In the genomic region with DNA sequence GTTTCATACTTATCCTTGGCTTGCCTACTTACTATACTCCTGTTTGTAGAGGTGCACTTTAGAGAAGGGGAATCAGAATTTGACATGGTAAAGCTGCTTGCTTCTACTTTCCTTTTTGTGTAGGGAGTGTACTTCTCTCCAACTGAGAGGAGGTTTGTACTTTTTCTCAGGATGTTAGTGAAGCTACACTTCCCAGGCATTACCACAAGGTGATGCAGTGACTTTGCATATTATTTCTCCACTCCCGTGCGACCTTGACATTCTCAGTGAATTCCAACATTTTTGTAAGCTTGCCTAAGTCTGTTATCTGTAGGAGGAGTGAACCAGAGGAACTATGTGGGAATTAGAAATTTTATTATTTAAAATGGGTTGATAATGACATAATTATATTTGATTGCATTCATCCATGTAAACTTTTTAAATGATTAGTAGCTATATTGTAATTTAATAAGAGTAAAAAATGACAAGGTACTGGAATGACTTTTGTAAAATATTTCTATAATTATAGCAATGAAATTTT, we compare ENCODE assay signal across 8 cellular contexts. TPM values are rescaled to one million over a fixed set of nuclear protein-coding genes. Genes with fewer than 3 reads are reported as not detected.
DNase-seq lines count a peak whose midpoint lies in the region; ATAC-seq, FAIRE-seq and TF ChIP-seq lines count a peak whose summit lies in the region.

No MANE protein-coding gene starts in this region.

- H2AFZ ChIP-seq in OCI-LY7 (ENCODE audit: low read length): no peak overlapping the region
- no peak overlapping the region for H2AFZ ChIP-seq in H1 (ENCODE audit: low read length)
- H2AFZ ChIP-seq in neural cell (ENCODE audit: low read depth, low read length): no peak overlapping the region

- H3K23me2 ChIP-seq in H1 (ENCODE audit: low read depth, low read length): no peaks in the 10 kb centered on the region; the same call in 1 of the 2 replicates

- H3K23ac ChIP-seq in H1 (ENCODE audit: insufficient read length): no peak overlapping the region

- peaks cover 16% of the 10 kb centered on the region for H3K4me1 ChIP-seq in Caco-2
- H3K4me1 ChIP-seq in OCI-LY7 (ENCODE audit: insufficient read depth, low read length, poor library complexity, severe bottlenecking): peaks cover 10% of the 10 kb centered on the region
- peaks cover 0 to 4% (median 1%) of the 10 kb centered on the region in 4 experiments; a peak in 2 of 7 replicates for H3K4me1 ChIP-seq in H1 (replicated peaks in 1 of 4; ENCODE audit: control insufficient read depth in 3 of 4, insufficient read depth in 4 of 4, low read length in 3 of 4)

- no peak overlapping the region for H3K18ac ChIP-seq in H1 (ENCODE audit: extremely low read depth, low read length)

- H3K14ac ChIP-seq in H1 (ENCODE audit: insufficient read length): no peak overlapping the region

- peaks cover 9% of the 10 kb centered on the region for H4K20me1 ChIP-seq in OCI-LY7 (ENCODE audit: insufficient read depth, low read length)
- H4K20me1 ChIP-seq in H1 (replicated peaks in 1 of 2; ENCODE audit: control insufficient read depth in 1 of 2, insufficient read depth in 2 of 2, low read length in 2 of 2): peaks cover 2 to 3% of the 10 kb centered on the region in 2 experiments
- H4K20me1 ChIP-seq in neural cell (ENCODE audit: insufficient read depth): no peaks in the 10 kb centered on the region

- no peak overlapping the region for H2BK5ac ChIP-seq in H1 (ENCODE audit: low read depth, low read length)

- H3K9me2 ChIP-seq in OCI-LY7 (ENCODE audit: insufficient read depth, low read length) (no peaks in the 10 kb centered on the region), neural cell (ENCODE audit: insufficient read depth, low read length) (no peaks in the 10 kb centered on the region)

- peak overlapping the region; percentile 20 for H3K4me3 Mint-ChIP-seq in Caco-2 (ENCODE audit: unreplicated experiment)

- H3K9ac ChIP-seq in H1 (replicated peaks in 1 of 4; ENCODE audit: extremely low read depth in 1 of 4, low read depth in 3 of 4, low read length in 3 of 4): no peak overlapping the region; a peak in 1 of 7 replicates
- H3K9ac ChIP-seq in neural cell (ENCODE audit: low read length): no peak overlapping the region

- POLR2A ChIA-PET in Caco-2 (lab: Charles Lee): no interaction called here
- POLR2A ChIA-PET in OCI-LY7 (lab: Charles Lee): interaction anchor here (0.9 to 1.6 kb wide), 3 partner anchors 28 to 281 kb away, joined by 3 to 5 read pairs (median 4); no protein-coding TSS in a partner anchor
- POLR2A ChIA-PET in H1 (lab: Charles Lee; ENCODE audit: partially characterized antibody): no interaction called here

- no peaks in the 10 kb centered on the region for H3K27me3 ChIP-seq in Caco-2 (replicated peaks; ENCODE audit: control insufficient read depth, insufficient read depth, low read length)
- peaks cover 0 to 1% (median 0%) of the 10 kb centered on the region in 4 experiments; a peak in 1 of 7 replicates for H3K27me3 ChIP-seq in H1 (replicated peaks in 1 of 4; ENCODE audit: control insufficient read depth in 3 of 4, extremely low read depth in 1 of 4, insufficient read depth in 3 of 4, low read length in 3 of 4)
- H3K27me3 ChIP-seq in neural cell (ENCODE audit: insufficient read depth, low read depth, low read length): no peaks in the 10 kb centered on the region

- no peaks in the 10 kb centered on the region for H3K79me1 ChIP-seq in H1 (ENCODE audit: low read depth, low read length)

- H4K8ac ChIP-seq in H1 (ENCODE audit: extremely low read depth, insufficient read depth, low read length): no peak overlapping the region

- TF ChIP-seq POLR2A in H1 (IDR thresholded peaks at IDR 0.05; ENCODE audit: control extremely low read depth in 1 of 2, low read depth in 2 of 2, low read length in 2 of 2): no peak

- WGBS in H1 (ENCODE audit: extremely low coverage in 1 of 2, insufficient coverage in 1 of 2, insufficient read length in 1 of 2, insufficient replicate concordance in 2 of 2, low coverage in 1 of 2, low lambda C conversion rate in 2 of 2, missing lambda C conversion rate in 1 of 2), 2 experiments: 40% methylated on average over 2 of the region's 2 CpGs; no CpG with 5 or more reads in 1 of the 2 experiments

- H3K56ac ChIP-seq in H1 (replicated peaks; ENCODE audit: insufficient read length, low read depth, low read length): no peak overlapping the region

- CTCF ChIA-PET in Caco-2 (lab: Charles Lee): interaction anchor here (0.7 to 2.0 kb wide), 8 partner anchors 19 to 549 kb away, joined by 3 to 30 read pairs (median 4); a partner anchor contains a TSS
- CTCF ChIA-PET in OCI-LY7 (lab: Charles Lee; ENCODE audit: unreplicated experiment): interaction anchor here (0.9 kb wide), 1 partner anchor 58 kb away, joined by 3 read pairs; no protein-coding TSS in a partner anchor
- CTCF ChIA-PET in H1 (lab: Charles Lee; ENCODE audit: partially characterized antibody): interaction anchor here (0.5 to 2.2 kb wide), 18 partner anchors 17 to 518 kb away, joined by 3 to 12 read pairs (median 4); no protein-coding TSS in a partner anchor

- H3K9me3 Mint-ChIP-seq in Caco-2 (ENCODE audit: unreplicated experiment): no peaks in the 10 kb centered on the region

- ATAC-seq in HG02973 (IDR thresholded peaks at IDR 0.05; ENCODE audit: unreplicated experiment) (no peak), GM18868 (IDR thresholded peaks at IDR 0.05; ENCODE audit: unreplicated experiment) (no peak)

- TF ChIP-seq EP300 in H1 (IDR thresholded peaks at IDR 0.05; ENCODE audit: borderline replicate concordance in 1 of 2, low read depth in 2 of 2, low read length in 2 of 2): no peak
- TF ChIP-seq EP300 in neural cell (conservative IDR thresholded peaks at IDR 0.05; ENCODE audit: poor library complexity, severe bottlenecking): no peak

- no peaks in the 10 kb centered on the region for H3K27me3 Mint-ChIP-seq in Caco-2 (ENCODE audit: insufficient read depth, unreplicated experiment)

- no peak overlapping the region for H2BK12ac ChIP-seq in H1 (ENCODE audit: low read depth, low read length)

- H2BK120ac ChIP-seq in H1 (replicated peaks; ENCODE audit: low read depth, low read length): no peak overlapping the region

- H2BK15ac ChIP-seq in H1 (ENCODE audit: low read length): no peak overlapping the region

- FAIRE-seq in H1 (lab: Jason Lieb, UNC): peak; percentile 92

- no peak overlapping the region for H4K5ac ChIP-seq in H1 (ENCODE audit: insufficient read length, low read depth, low read length)

- TF ChIP-seq RAD21 in H1 (IDR thresholded peaks at IDR 0.05 in 1 of 2, conservative IDR thresholded peaks at IDR 0.05 in 1 of 2; ENCODE audit: low read depth in 2 of 2, low read length in 2 of 2) (peak; percentile 72 to 75), neural cell (conservative IDR thresholded peaks at IDR 0.05) (peak; percentile 75)

- H2BK20ac ChIP-seq in H1 (ENCODE audit: low read length): no peak overlapping the region

- H3K27ac ChIP-seq in OCI-LY7 (ENCODE audit: low read depth, low read length, poor library complexity, severe bottlenecking): no peak overlapping the region
- H3K27ac ChIP-seq in H1 (ENCODE audit: low read depth, low read length): no peak overlapping the region
- no peak overlapping the region for H3K27ac ChIP-seq in neural cell (ENCODE audit: low read length)

- H3K36me3 Mint-ChIP-seq in Caco-2 (ENCODE audit: insufficient read depth, unreplicated experiment): peaks cover 34% of the 10 kb centered on the region

- H3K79me2 ChIP-seq in OCI-LY7 (ENCODE audit: insufficient read depth, low read depth, low read length) (peaks cover 53% of the 10 kb centered on the region), H1 (ENCODE audit: control insufficient read depth in 1 of 2, insufficient read depth in 2 of 2, low read length in 2 of 2) (peaks cover 0 to 63% of the 10 kb centered on the region in 2 experiments; a peak in 3 of 4 replicates), neural cell (replicated peaks; ENCODE audit: insufficient read depth, low read length) (peaks cover 46% of the 10 kb centered on the region)

- H3F3A ChIP-seq in neural cell (ENCODE audit: insufficient read depth, low read length, poor library complexity, severe bottlenecking): no peaks in the 10 kb centered on the region

- peak; percentile 52 to 61 for DNase-seq in Caco-2
- peak; percentile 98 for DNase-seq in H4 (ENCODE audit: low spot score)
- peak; percentile 36 for DNase-seq in OCI-LY7 (ENCODE audit: low spot score)
- no peak for DNase-seq in H1 (ENCODE audit: low read depth in 1 of 2, low spot score in 2 of 2)
- no peak for DNase-seq in activated gamma-delta T cell treated with Interleukin-2 at 50 U/mL for 16 hours

- BruUV-seq in Caco-2 (replicated peaks; lab: Mats Ljungman, UMichigan) (no TSS peak), OCI-LY7 (replicated peaks; lab: Mats Ljungman, UMichigan) (no TSS peak)

- peak overlapping the region; percentile 36 for H3K27ac Mint-ChIP-seq in Caco-2 (ENCODE audit: unreplicated experiment)

- peak; percentile 61 to 81 for TF ChIP-seq CTCF in Caco-2 (IDR thresholded peaks at IDR 0.05; ENCODE audit: insufficient read depth in 1 of 2, low read depth in 1 of 2, low read length in 1 of 2, severe bottlenecking in 1 of 2, unreplicated experiment in 1 of 2)
- peak; percentile 74 for TF ChIP-seq CTCF in OCI-LY7 (conservative IDR thresholded peaks at IDR 0.05; ENCODE audit: low read length)
- peak in 2 of 3 experiments; percentile 54 to 80; a peak in 2 of 4 replicates for TF ChIP-seq CTCF in H1 (IDR thresholded peaks at IDR 0.05; ENCODE audit: control extremely low read depth in 1 of 3, insufficient read depth in 1 of 3, low read depth in 1 of 3, low read length in 3 of 3)
- TF ChIP-seq CTCF in neural cell (IDR thresholded peaks at IDR 0.05; ENCODE audit: poor library complexity, severe bottlenecking): peak; percentile 74

- intact Hi-C loops in Caco-2 (cut with micrococcal nuclease; ENCODE audit: unreplicated experiment): loop anchor here (1.0 to 10.0 kb wide), 4 partner anchors 29 to 280 kb away; no protein-coding TSS in a partner anchor
- intact Hi-C loops in OCI-LY7 (cut with micrococcal nuclease; ENCODE audit: unreplicated experiment): no loop called here

- no peak overlapping the region for H2AK5ac ChIP-seq in H1 (ENCODE audit: low read depth, low read length)

- H3K4me2 ChIP-seq in OCI-LY7 (ENCODE audit: low read length) (peak overlapping the region; percentile 39; the same call in 1 of the 2 replicates), H1 (ENCODE audit: insufficient read depth in 1 of 2, low read depth in 2 of 2, low read length in 2 of 2) (peak overlapping the region; percentile 22 to 32; a peak in 2 of 4 replicates), neural cell (ENCODE audit: low read length) (no peak overlapping the region)

- no peak overlapping the region for H4K91ac ChIP-seq in H1 (replicated peaks; ENCODE audit: insufficient read length, low read length)

- H3K9me3 ChIP-seq in Caco-2 (no peaks in the 10 kb centered on the region), OCI-LY7 (ENCODE audit: low read length) (no peaks in the 10 kb centered on the region), H1 (ENCODE audit: insufficient read depth in 2 of 2, low read depth in 1 of 2, low read length in 1 of 2) (no peaks in the 10 kb centered on the region), neural cell (ENCODE audit: low read length) (no peaks in the 10 kb centered on the region)

- H3K4ac ChIP-seq in H1 (replicated peaks; ENCODE audit: insufficient read length, low read depth, low read length): no peak overlapping the region

- H3K36me3 ChIP-seq in Caco-2 (ENCODE audit: control insufficient read depth, insufficient read depth, low read length) (no peaks in the 10 kb centered on the region), OCI-LY7 (ENCODE audit: insufficient read depth, low read length) (peaks cover 18% of the 10 kb centered on the region), H1 (ENCODE audit: control insufficient read depth in 2 of 4, insufficient read depth in 4 of 4, low read length in 3 of 4) (peaks cover 0 to 13% (median 5%) of the 10 kb centered on the region in 4 experiments; a peak in 2 of 8 replicates), neural cell (ENCODE audit: insufficient read depth, low read length) (peaks cover 11% of the 10 kb centered on the region)

- H3K4me1 Mint-ChIP-seq in Caco-2 (ENCODE audit: low read depth, unreplicated experiment): peaks cover 7% of the 10 kb centered on the region

- H3K4me3 ChIP-seq in Caco-2 (ENCODE audit: low read depth, low read length): no peak overlapping the region
- H3K4me3 ChIP-seq in OCI-LY7 (ENCODE audit: low read depth, low read length, poor library complexity, severe bottlenecking): no peak overlapping the region
- H3K4me3 ChIP-seq in H1 (ENCODE audit: extremely low read depth in 1 of 4, insufficient read depth in 2 of 4, low read depth in 3 of 4, low read length in 4 of 4): no peak overlapping the region
- no peak overlapping the region for H3K4me3 ChIP-seq in neural cell (ENCODE audit: low read length)

RNA-seq across cellular contexts. Expression of a gene that starts 5.2 kb away (rescaled TPM):
- total RNA-seq in Caco-2 (2022): 92.4 and 96.8 TPM in 2 replicates
- 131 and 164 TPM in 2 replicates for total RNA-seq in H4 (2014; rRNA removed; shearing (Covaris generic))
- total RNA-seq in OCI-LY7 (2014; rRNA removed; shearing (Covaris generic)): 24.2 and 27.9 TPM in 2 replicates
- total RNA-seq in OCI-LY7 (2022): 49.7 and 54.3 TPM in 2 replicates
- 62.7 and 64.0 TPM in 2 replicates for total RNA-seq in H1 (2021; fragmentation: NEBNext Ultra II Directional; extraction: Animal tissue kit (Norgen Biotek cat#: 25700))
- 31.3 and 56.0 TPM in 2 replicates for polyA plus RNA-seq in H1 (2011; rRNA removed)
- polyA plus RNA-seq in H1 (2011; cell fraction: cytosol; rRNA removed): 38.8 TPM
- polyA plus RNA-seq in H1 (2011; cell fraction: nucleus; rRNA removed): 40.7 TPM
- 46.3 to 91.3 TPM (median 55.4 TPM) in 4 replicates for polyA plus RNA-seq in H1 (2012, experiment 1 of 2)
- 4.3 TPM for polyA plus RNA-seq in H1 (2012, experiment 2 of 2)
- 59.3 TPM for polyA plus RNA-seq in H1 (2013, experiment 1 of 2)
- 59.9 TPM for polyA plus RNA-seq in H1 (2013, experiment 2 of 2)
- polyA minus RNA-seq in H1 (2011; rRNA and poly(A)+ RNA removed): 96.8 and 120 TPM in 2 replicates
- polyA minus RNA-seq in H1 (2011; cell fraction: cytosol; rRNA and poly(A)+ RNA removed): 20.9 TPM
- polyA minus RNA-seq in H1 (2011; cell fraction: nucleus; rRNA and poly(A)+ RNA removed): 173 TPM
- polyA plus RNA-seq in neural cell: 96.7 and 115 TPM in 2 replicates
- 127 and 159 TPM in 2 replicates for polyA minus RNA-seq in neural cell

Comparison
In these comparisons a context has a peak if more than half of its experiments do, and no peak if none do; other contexts are left out.
1. DNase-seq: peak in Caco-2 (2 of 2), H4 (single experiment) and OCI-LY7 (single experiment); none in H1 (0 of 2) and activated gamma-delta T cell treated with Interleukin-2 at 50 U/mL for 16 hours (single experiment).
2. Peak in every context shown above with its lines, with median percentiles within 50 percentile points of each other: CTCF ChIP-seq.